ENCODE assay signal across 8 cellular contexts in the genomic region with DNA sequence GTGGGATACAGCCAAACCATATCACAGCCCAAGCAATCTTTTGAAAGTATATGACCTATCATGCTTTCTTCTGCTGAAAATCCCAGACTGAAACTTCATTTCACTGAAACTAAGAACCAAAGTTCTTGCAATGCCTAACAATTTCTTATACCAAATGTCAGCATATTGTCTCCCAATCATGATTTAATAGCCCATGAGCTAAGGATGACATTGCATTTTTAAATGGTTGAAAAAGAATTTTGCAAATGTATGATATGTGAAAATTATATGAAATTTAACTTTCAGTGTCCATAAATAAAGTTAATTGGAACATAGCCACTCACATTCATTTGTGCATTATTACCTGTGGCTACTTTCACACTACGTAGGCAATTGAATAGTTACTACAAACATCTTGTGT.
"Had no signal": no experiment of that assay in that cellular context is flagged by ENCODE, and none has a peak within 500 bp of the region (broad histone marks: within the 10 kb centered on the region; RNA-seq: fewer than 3 reads in every experiment).

No MANE protein-coding gene starts in this region.

- H3K27ac Mint-ChIP-seq: HFFc6 had no signal

- DNase-seq: GM23248, GOT3, H7, HFFc6, KBM-7 had no signal

- ATAC-seq: HCT116 had no signal

- H3K36me3 ChIP-seq: HAP-1 had no signal

- H3K4me1 ChIP-seq: HAP-1 had no signal

- H3K4me3 Mint-ChIP-seq: HFFc6 had no signal

- H3K9me3 ChIP-seq: HAP-1 had no signal

- FAIRE-seq: HTR-8/SVneo had no signal

- H2AFZ ChIP-seq: GM23248 had no signal

- H3K27ac ChIP-seq: GM23248 had no signal

- H3K9ac ChIP-seq: GM23248 had no signal

- H3K4me3 ChIP-seq: GM23248, HAP-1 had no signal
